36 cellular contexts compared by ENCODE assay signal in the genomic region with DNA sequence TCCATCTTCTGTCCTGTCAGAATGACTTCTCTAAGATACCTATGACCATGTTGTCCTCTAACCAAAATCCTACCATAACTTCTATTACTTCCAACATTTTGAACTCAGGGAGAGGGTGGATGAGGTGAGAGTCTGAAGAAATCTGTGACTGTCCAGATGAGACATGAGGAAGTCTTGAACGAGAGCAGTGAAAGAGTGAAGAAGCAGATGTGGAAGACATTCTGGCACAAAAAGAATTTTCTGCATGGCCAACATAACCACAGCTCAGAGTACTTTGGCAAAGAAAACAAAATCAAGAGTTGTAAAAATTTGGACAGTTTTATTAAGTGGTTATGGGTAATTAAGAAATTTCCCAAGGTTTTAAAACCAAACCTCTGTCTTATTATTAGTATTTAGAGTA.
"Had no signal": no experiment of that assay in that cellular context is flagged by ENCODE, and none has a peak within 500 bp of the region (broad histone marks: within the 10 kb centered on the region; RNA-seq: fewer than 3 reads in every experiment).

No MANE protein-coding gene starts in this region.

- H3K4me3 Mint-ChIP-seq: activated CD4-positive, alpha-beta T cell treated with anti-CD3 and anti-CD28 coated beads, Interleukin-2, amount 10 ng/mL, durations not matched to agents 7 days and 5 days; activated CD8-positive, alpha-beta T cell treated with anti-CD3 and anti-CD28 coated beads for 36 hours; activated naive CD4-positive, alpha-beta T cell treated with anti-CD3 and anti-CD28 coated beads for 36 hours; activated naive CD4-positive, alpha-beta T cell treated with anti-CD3 and anti-CD28 coated beads, Interleukin-2, amount 50 U/mL, for 24 hours; activated naive CD8-positive, alpha-beta T cell treated with anti-CD3 and anti-CD28 coated beads for 36 hours; activated naive CD8-positive, alpha-beta T cell treated with anti-CD3 and anti-CD28 coated beads, Interleukin-2, amount 50 U/mL, for 24 hours; activated T-helper 1 cell treated with anti-CD3 and anti-CD28 coated beads, Interleukin-12 subunit alpha, Interleukin-12 subunit beta, Interleukin-2, Interleukin-4 antibody, amounts not matched to agents 30 ng/mL and 10 ng/mL and 1 ng/mL, durations not matched to agents 14 hours and 24 hours and 36 hours; T-helper 17 cell; T-helper 2 cell treated with Interferon-gamma antibody and Interleukin-4, amounts not matched to agents 5 μg/mL and 100 μg/mL, for 36 hours had no signal

- H3K9me3 Mint-ChIP-seq: activated CD4-positive, alpha-beta T cell treated with anti-CD3 and anti-CD28 coated beads, Interleukin-2, amount 10 ng/mL, durations not matched to agents 7 days and 5 days; activated CD8-positive, alpha-beta T cell treated with anti-CD3 and anti-CD28 coated beads for 36 hours; activated naive CD4-positive, alpha-beta T cell treated with anti-CD3 and anti-CD28 coated beads for 36 hours; activated naive CD4-positive, alpha-beta T cell treated with anti-CD3 and anti-CD28 coated beads, Interleukin-2, amount 50 U/mL, for 24 hours; activated naive CD8-positive, alpha-beta T cell treated with anti-CD3 and anti-CD28 coated beads for 36 hours; activated naive CD8-positive, alpha-beta T cell treated with anti-CD3 and anti-CD28 coated beads, Interleukin-2, amount 50 U/mL, for 24 hours; activated T-helper 1 cell treated with anti-CD3 and anti-CD28 coated beads, Interleukin-12 subunit alpha, Interleukin-12 subunit beta, Interleukin-2, Interleukin-4 antibody, amounts not matched to agents 30 ng/mL and 10 ng/mL and 1 ng/mL, durations not matched to agents 14 hours and 24 hours and 36 hours; activated T-helper 2 cell treated with anti-CD3 and anti-CD28 coated beads, Interferon-gamma antibody, Interleukin-2, Interleukin-4, amounts not matched to agents 10 μg/mL and 5 μg/mL and 100 μg/mL, durations not matched to agents 14 hours and 24 hours and 36 hours; T-helper 2 cell treated with Interferon-gamma antibody and Interleukin-4, amounts not matched to agents 5 μg/mL and 100 μg/mL, for 36 hours had no signal

- H3K36me3 ChIP-seq: adrenal gland, gastrocnemius medialis had no signal

- DNase-seq: activated CD4-positive, alpha-beta T cell treated with anti-CD3 and anti-CD28 coated beads for 4 hours; activated CD4-positive, alpha-beta T cell treated with anti-CD3 and anti-CD28 coated beads, Interleukin-2, amount 10 ng/mL, durations not matched to agents 7 days and 5 days; activated CD4-positive, alpha-beta T cell treated with anti-CD3 and anti-CD28 coated beads, Interleukin-2, amount 50 U/mL, for 48 hours; activated CD4-positive, CD25-positive, alpha-beta regulatory T cell; activated CD4-positive, CD25-positive, alpha-beta regulatory T cell treated with anti-CD3 and anti-CD28 coated beads, Interleukin-2, amount 50 U/mL, for 72 hours; activated CD8-positive, alpha-beta memory T cell treated with anti-CD3 and anti-CD28 coated beads for 24 hours; activated CD8-positive, alpha-beta memory T cell treated with anti-CD3 and anti-CD28 coated beads, Interleukin-2, amount 50 U/mL, for 4 hours; activated CD8-positive, alpha-beta T cell treated with anti-CD3 and anti-CD28 coated beads for 36 hours; activated effector memory CD4-positive, alpha-beta T cell treated with anti-CD3 and anti-CD28 coated beads, Interleukin-2, amount 50 U/mL, for 16 hours; activated naive CD4-positive, alpha-beta T cell treated with anti-CD3 and anti-CD28 coated beads for 36 hours; activated naive CD8-positive, alpha-beta T cell treated with anti-CD3 and anti-CD28 coated beads for 36 hours; activated naive CD8-positive, alpha-beta T cell treated with anti-CD3 and anti-CD28 coated beads, Interleukin-2, amount 50 U/mL, for 24 hours; activated T-cell treated with anti-CD3 and anti-CD28 coated beads, Interleukin-2, amount 50 U/mL, for 1 hour; activated T-cell treated with anti-CD3 and anti-CD28 coated beads, Interleukin-2, amount 50 U/mL, for 48 hours; adrenal gland; amygdala; aorta; body of pancreas; caudate nucleus; cortex of kidney; dermis blood vessel endothelial cell; effector CD8-positive, alpha-beta T cell; foreskin keratinocyte; gastrocnemius medialis; heart right ventricle; T-helper 1 cell; T-helper 17 cell had no signal

- ATAC-seq: activated CD8-positive, alpha-beta T cell treated with anti-CD3 and anti-CD28 coated beads for 36 hours; activated naive CD8-positive, alpha-beta T cell treated with anti-CD3 and anti-CD28 coated beads, Interleukin-2, amount 50 U/mL, for 24 hours; body of pancreas; foreskin keratinocyte; gastrocnemius medialis; heart right ventricle; T-helper 17 cell had no signal

- FAIRE-seq: colon, endometrium, endothelial cell of umbilical vein had no signal

- H3K27ac Mint-ChIP-seq: activated CD4-positive, alpha-beta T cell treated with anti-CD3 and anti-CD28 coated beads, Interleukin-2, amount 10 ng/mL, durations not matched to agents 7 days and 5 days; activated CD8-positive, alpha-beta T cell treated with anti-CD3 and anti-CD28 coated beads for 36 hours; activated naive CD4-positive, alpha-beta T cell treated with anti-CD3 and anti-CD28 coated beads for 36 hours; activated naive CD4-positive, alpha-beta T cell treated with anti-CD3 and anti-CD28 coated beads, Interleukin-2, amount 50 U/mL, for 24 hours; activated naive CD8-positive, alpha-beta T cell treated with anti-CD3 and anti-CD28 coated beads for 36 hours; activated naive CD8-positive, alpha-beta T cell treated with anti-CD3 and anti-CD28 coated beads, Interleukin-2, amount 50 U/mL, for 24 hours; activated T-helper 1 cell treated with anti-CD3 and anti-CD28 coated beads, Interleukin-12 subunit alpha, Interleukin-12 subunit beta, Interleukin-2, Interleukin-4 antibody, amounts not matched to agents 30 ng/mL and 10 ng/mL and 1 ng/mL, durations not matched to agents 14 hours and 24 hours and 36 hours; activated T-helper 2 cell treated with anti-CD3 and anti-CD28 coated beads, Interferon-gamma antibody, Interleukin-2, Interleukin-4, amounts not matched to agents 10 μg/mL and 5 μg/mL and 100 μg/mL, durations not matched to agents 14 hours and 24 hours and 36 hours; T-helper 17 cell; T-helper 2 cell treated with Interferon-gamma antibody and Interleukin-4, amounts not matched to agents 5 μg/mL and 100 μg/mL, for 36 hours had no signal

- H3K79me2 ChIP-seq: hepatocyte had no signal

- H3K4me1 ChIP-seq: foreskin keratinocyte had no signal

- H3K4me2 ChIP-seq: hepatocyte had no signal

- H3K27me3 ChIP-seq: adrenal gland, body of pancreas, foreskin keratinocyte, gastrocnemius medialis, heart right ventricle, hepatocyte had no signal

- H3K27me3 Mint-ChIP-seq: activated CD4-positive, alpha-beta T cell treated with anti-CD3 and anti-CD28 coated beads, Interleukin-2, amount 10 ng/mL, durations not matched to agents 7 days and 5 days; activated CD8-positive, alpha-beta T cell treated with anti-CD3 and anti-CD28 coated beads for 36 hours; activated naive CD4-positive, alpha-beta T cell treated with anti-CD3 and anti-CD28 coated beads, Interleukin-2, amount 50 U/mL, for 24 hours; activated naive CD8-positive, alpha-beta T cell treated with anti-CD3 and anti-CD28 coated beads for 36 hours; activated naive CD8-positive, alpha-beta T cell treated with anti-CD3 and anti-CD28 coated beads, Interleukin-2, amount 50 U/mL, for 24 hours; T-helper 17 cell had no signal

- H3K36me3 Mint-ChIP-seq: activated naive CD4-positive, alpha-beta T cell treated with anti-CD3 and anti-CD28 coated beads, Interleukin-2, amount 50 U/mL, for 24 hours; activated naive CD8-positive, alpha-beta T cell treated with anti-CD3 and anti-CD28 coated beads for 36 hours had no signal

- H3K4me1 Mint-ChIP-seq: activated CD4-positive, alpha-beta T cell treated with anti-CD3 and anti-CD28 coated beads, Interleukin-2, amount 10 ng/mL, durations not matched to agents 7 days and 5 days had no signal

- H3K27ac ChIP-seq: body of pancreas, epithelial cell of prostate, foreskin keratinocyte, heart right ventricle, hepatocyte had no signal

- H3K4me3 ChIP-seq: adrenal gland, body of pancreas, gastrocnemius medialis, heart right ventricle, hepatocyte had no signal

- H2AFZ ChIP-seq: hepatocyte had no signal

- H3K9me3 ChIP-seq: adrenal gland, body of pancreas, gastrocnemius medialis, heart right ventricle had no signal
